ENCODE assay signal across 8 cellular contexts in genomic region chr2:64727013-64727767, GRCh38.
DNase-seq lines count a peak whose midpoint lies in the region; ATAC-seq and TF ChIP-seq lines count a peak whose summit lies in the region.

No MANE protein-coding gene starts in this region.

- in situ Hi-C loops in mammary epithelial cell (cut with MboI; ENCODE audit: low sequenced_read_pairs in 2 of 2) = no loop called here

- TF ChIP-seq POLR2A in testis (IDR thresholded peaks at IDR 0.05) = no peak

- no peaks in the 10 kb centered on the region for H3K79me2 ChIP-seq in mammary epithelial cell (ENCODE audit: insufficient read depth, low read length)

- intact Hi-C loops in colonic mucosa (cut with DNase I) (loop anchor here (10.0 kb wide), 1 partner anchor 72 kb away; the partner anchor contains the start of gene SERTAD2), mammary epithelial cell (cut with micrococcal nuclease) (no loop called here), testis (cut with DNase I; ENCODE audit: low total_unique reads) (no loop called here)

- no TSS peak for BruUV-seq in mammary epithelial cell (replicated peaks; lab: Mats Ljungman, UMichigan)

- H3K9me3 ChIP-seq in colonic mucosa = no peaks in the 10 kb centered on the region
- no peaks in the 10 kb centered on the region for H3K9me3 ChIP-seq in mammary epithelial cell (replicated peaks; ENCODE audit: insufficient read depth, low read length)
- H3K9me3 ChIP-seq in testis = no peaks in the 10 kb centered on the region

- no peak overlapping the region for H3K9ac ChIP-seq in colonic mucosa (ENCODE audit: low read depth in 2 of 2, low read length in 2 of 2)
- H3K9ac ChIP-seq in mammary epithelial cell (ENCODE audit: insufficient read depth, low read length) = no peak overlapping the region

- ATAC-seq in GM21390 (IDR thresholded peaks at IDR 0.05; ENCODE audit: unreplicated experiment) = peak; percentile 84

- H2AFZ ChIP-seq in mammary epithelial cell (ENCODE audit: low read depth, low read length) = no peak overlapping the region

- H3K4me3 ChIP-seq in HL-60 (replicated peaks; ENCODE audit: insufficient read depth, low read length) (no peak overlapping the region), colonic mucosa (no peak overlapping the region), mammary epithelial cell (replicated peaks in 1 of 3; ENCODE audit: insufficient read depth in 1 of 3, low read depth in 2 of 3, low read length in 3 of 3) (no peak overlapping the region), testis (no peak overlapping the region)

- TF ChIP-seq CTCF in GM10266 (IDR thresholded peaks at IDR 0.05; ENCODE audit: control insufficient read depth, insufficient read depth, low read depth, missing control alignments) = no peak
- no peak for TF ChIP-seq CTCF in HL-60 (IDR thresholded peaks at IDR 0.05; ENCODE audit: insufficient read depth, low read length)
- TF ChIP-seq CTCF in colonic mucosa (IDR thresholded peaks at IDR 0.05) = no peak
- no peak for TF ChIP-seq CTCF in mammary epithelial cell (conservative IDR thresholded peaks at IDR 0.05 in 1 of 2, IDR thresholded peaks at IDR 0.05 in 1 of 2; ENCODE audit: extremely low read depth in 1 of 2, insufficient read depth in 1 of 2, low read depth in 1 of 2, low read length in 2 of 2)
- no peak for TF ChIP-seq CTCF in testis (IDR thresholded peaks at IDR 0.05)

- H4K20me1 ChIP-seq in mammary epithelial cell (ENCODE audit: insufficient read depth, low read length) = no peaks in the 10 kb centered on the region

- H3K4me1 ChIP-seq in colonic mucosa (peaks cover 6% of the 10 kb centered on the region), mammary epithelial cell (ENCODE audit: insufficient read depth, low read length) (peaks cover 14% of the 10 kb centered on the region), testis (peaks cover 18% of the 10 kb centered on the region)

- no peak overlapping the region for H3K4me2 ChIP-seq in mammary epithelial cell (ENCODE audit: insufficient read depth, low read depth, low read length)

- DNase-seq in GM10266 (ENCODE audit: extremely low spot score) (peak; percentile 60), HL-60 (ENCODE audit: low read depth in 1 of 2, low spot score in 1 of 2) (peak in 1 of 2 experiments; percentile 27), colonic mucosa (no peak), mammary epithelial cell (no peak), testis (no peak), DMS114 treated with DMSO at 0.1 percent for 48 hours (lab: John Stamatoyannopoulos, UW; ENCODE audit: unreplicated experiment) (no peak)
- no peak for DNase-seq in stimulated activated CD4-positive, alpha-beta T cell treated with anti-CD3 and anti-CD28 coated beads, Interleukin-12 subunit alpha, Interleukin-12 subunit beta, amount 100 ng/mL, for 4 hours

- dilution Hi-C loops in mammary epithelial cell (cut with HindIII; ENCODE audit: low sequenced_read_pairs) = no loop called here

- CTCF ChIA-PET in mammary epithelial cell (lab: Charles Lee; ENCODE audit: low non-redundant PET) = no interaction called here

- H3K36me3 ChIP-seq in colonic mucosa (no peaks in the 10 kb centered on the region), mammary epithelial cell (ENCODE audit: insufficient read depth, low read length) (no peaks in the 10 kb centered on the region), testis (ENCODE audit: low read depth, missing control alignments) (no peaks in the 10 kb centered on the region)

- WGBS in mammary epithelial cell (ENCODE audit: low coverage, missing lambda C conversion rate) = 100% methylated on average over 3 of the region's 3 CpGs
- 69 to 76% methylated on average over 3 of the region's 3 CpGs for WGBS in testis, 2 donors

- H3K27me3 ChIP-seq in HL-60 (ENCODE audit: insufficient read depth, poor library complexity, severe bottlenecking) = no peaks in the 10 kb centered on the region
- no peaks in the 10 kb centered on the region for H3K27me3 ChIP-seq in colonic mucosa
- H3K27me3 ChIP-seq in mammary epithelial cell (ENCODE audit: insufficient read depth, low read length) = no peaks in the 10 kb centered on the region
- no peaks in the 10 kb centered on the region for H3K27me3 ChIP-seq in testis

- H3K27ac ChIP-seq in HL-60 (replicated peaks) = peak overlapping the region; percentile 72
- H3K27ac ChIP-seq in colonic mucosa = peak overlapping the region; percentile 62
- H3K27ac ChIP-seq in mammary epithelial cell (ENCODE audit: insufficient read depth, low read depth, low read length) = no peak overlapping the region
- peak overlapping the region in 1 of 2 donors; percentile 7 for H3K27ac ChIP-seq in testis
